9 cellular contexts compared by ENCODE assay signal in the genomic region with DNA sequence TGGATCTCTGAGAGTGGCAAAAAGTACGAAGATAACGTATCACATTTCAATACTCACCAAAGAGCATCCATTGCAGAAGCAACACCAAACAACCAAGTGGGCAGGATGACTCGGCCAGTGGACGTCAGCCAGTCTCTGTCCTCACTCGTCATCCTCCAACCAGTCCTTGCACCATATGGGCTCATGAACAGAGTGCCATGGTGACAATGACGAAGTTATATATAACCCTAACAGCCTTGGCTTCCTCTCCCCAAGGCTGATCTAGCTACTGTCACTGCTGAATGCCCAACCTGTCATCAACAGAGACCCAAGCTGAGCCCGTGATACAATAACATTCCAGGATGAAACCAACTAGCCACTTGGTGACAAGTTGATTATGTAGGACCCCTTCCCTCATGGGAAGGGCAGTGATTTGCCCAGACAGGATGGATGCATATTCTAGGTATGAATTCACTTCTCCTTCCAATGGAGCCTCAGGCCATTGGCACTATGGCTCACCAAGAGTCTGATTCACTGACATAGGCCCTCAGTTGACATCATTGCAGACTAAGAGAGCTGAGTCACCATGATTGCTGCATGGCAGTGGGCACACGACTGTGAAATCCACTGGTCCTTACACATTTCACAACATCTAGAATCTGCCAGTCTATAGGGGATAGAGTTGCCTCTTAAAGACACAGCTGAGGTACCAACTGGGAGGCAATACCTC. TPM values are rescaled to one million over a fixed set of nuclear protein-coding genes. Genes with fewer than 3 reads are reported as not detected.
DNase-seq lines count a peak whose midpoint lies in the region; ATAC-seq and TF ChIP-seq lines count a peak whose summit lies in the region.
"Had no signal": no experiment of that assay in that cellular context is flagged by ENCODE, and none has a peak within 500 bp of the region (broad histone marks: within the 10 kb centered on the region; RNA-seq: fewer than 3 reads in every experiment).

No MANE protein-coding gene starts in this region.

- H3K36me3 ChIP-seq in BLaER1 (no peaks in the 10 kb centered on the region), kidney epithelial cell (ENCODE audit: control insufficient read depth, insufficient read depth, low read length) (no peaks in the 10 kb centered on the region), stomach (no peaks in the 10 kb centered on the region)

- no peaks in the 10 kb centered on the region for H3K27me3 Mint-ChIP-seq in activated T-cell treated with anti-CD3 and anti-CD28 coated beads, Interleukin-2, amount 50 U/mL, for 72 hours (ENCODE audit: low read depth)

- H4K20me1 ChIP-seq in BLaER1 = peaks cover 16% of the 10 kb centered on the region

- H3K9ac ChIP-seq in BLaER1 = no peak overlapping the region

- H3K27ac ChIP-seq in BLaER1 (no peak overlapping the region; the same call in 1 of the 2 replicates), stomach (no peak overlapping the region)

- H3K27me3 ChIP-seq in BLaER1 (no peaks in the 10 kb centered on the region), kidney epithelial cell (ENCODE audit: control insufficient read depth, insufficient read depth, low read length) (no peaks in the 10 kb centered on the region), stomach (no peaks in the 10 kb centered on the region)

- peaks cover 90% of the 10 kb centered on the region for H3K4me1 Mint-ChIP-seq in activated T-cell treated with anti-CD3 and anti-CD28 coated beads, Interleukin-2, amount 50 U/mL, for 72 hours (ENCODE audit: low read depth)

- H3K4me3 ChIP-seq in BLaER1 (no peak overlapping the region), kidney epithelial cell (ENCODE audit: low read depth, low read length) (no peak overlapping the region), stomach (no peak overlapping the region)

- TF ChIP-seq POLR2A in stomach (IDR thresholded peaks at IDR 0.05) = no peak

- TF ChIP-seq EP300 in stomach (IDR thresholded peaks at IDR 0.05) = no peak

- peak; percentile 71 to 77 for ATAC-seq in activated T-cell treated with anti-CD3 and anti-CD28 coated beads, Interleukin-2, amount 50 U/mL, for 72 hours (replicated peaks in 1 of 2)
- no peak for ATAC-seq in GM21717 (IDR thresholded peaks at IDR 0.05; ENCODE audit: unreplicated experiment)
- ATAC-seq in HG03159 (IDR thresholded peaks at IDR 0.05; ENCODE audit: unreplicated experiment) = no peak
- ATAC-seq: right cardiac atrium had no signal

- H3K4me1 ChIP-seq in BLaER1 = peaks cover 94% of the 10 kb centered on the region
- peaks cover 14 to 58% (median 19%) of the 10 kb centered on the region in 4 donors for H3K4me1 ChIP-seq in stomach

- intact Hi-C loops in stomach (cut with DNase I; ENCODE audit: low total_unique reads) = no loop called here

- no peak overlapping the region for H3K27ac Mint-ChIP-seq in activated T-cell treated with anti-CD3 and anti-CD28 coated beads, Interleukin-2, amount 50 U/mL, for 72 hours

- 84 to 91% (median 90%) methylated on average over 8 of the region's 8 CpGs for WGBS in stomach, 5 donors

- H3K36me3 Mint-ChIP-seq in activated T-cell treated with anti-CD3 and anti-CD28 coated beads, Interleukin-2, amount 50 U/mL, for 72 hours (ENCODE audit: insufficient read depth in 2 of 2) = peaks cover 9 to 10% of the 10 kb centered on the region in 2 donors

- H3K4me3 Mint-ChIP-seq in activated T-cell treated with anti-CD3 and anti-CD28 coated beads, Interleukin-2, amount 50 U/mL, for 72 hours = peak overlapping the region in 1 of 2 donors; percentile 19

- no peak for TF ChIP-seq CTCF in kidney epithelial cell (IDR thresholded peaks at IDR 0.05; ENCODE audit: insufficient read depth, low read length, poor library complexity, severe bottlenecking)
- no peak for TF ChIP-seq CTCF in stomach (IDR thresholded peaks at IDR 0.05)

- H3K9me3 ChIP-seq in BLaER1 = no peaks in the 10 kb centered on the region; the same call in 1 of the 2 replicates
- H3K9me3 ChIP-seq in stomach = no peaks in the 10 kb centered on the region

- peak overlapping the region; percentile 88 for H3K4me2 ChIP-seq in BLaER1

- peaks cover 2 to 10% of the 10 kb centered on the region in 2 donors for H3K9me3 Mint-ChIP-seq in activated T-cell treated with anti-CD3 and anti-CD28 coated beads, Interleukin-2, amount 50 U/mL, for 72 hours

- DNase-seq in HT1080 (ENCODE audit: low read depth) (peak; percentile 92), kidney epithelial cell (ENCODE audit: low read depth) (peak; percentile 93), superior temporal gyrus (ENCODE audit: extremely low spot score) (no peak), stomach (no peak)
- DNase-seq in activated T-cell treated with anti-CD3 and anti-CD28 coated beads, Interleukin-2, amount 50 U/mL, for 72 hours = peak; percentile 61

RNA-seq across cellular contexts. Expression of a gene that starts 26.3 kb away (rescaled TPM):
- 65.0 and 86.7 TPM in 2 replicates for total RNA-seq in HT1080 (2014; rRNA removed; shearing (Covaris generic))
- 110 and 112 TPM in 2 replicates for polyA plus RNA-seq in HT1080 (2015; cell fraction: cytosol; rRNA removed)
- polyA plus RNA-seq in HT1080 (2015; cell fraction: nucleus; rRNA removed) = 81.6 and 86.9 TPM in 2 replicates
- total RNA-seq in activated T-cell treated with anti-CD3 and anti-CD28 coated beads, Interleukin-2, amount 50 U/mL, for 72 hours = 100 to 1,000 TPM; 102 to 104 TPM
- 71.7 and 80.6 TPM in 2 replicates for total RNA-seq in kidney epithelial cell
- total RNA-seq in stomach = 100 to 1,000 TPM in 1 of 5 donors, 10 to 100 TPM in 3, 1 to 10 TPM in 1; 6.4 to 149 (median 46.8) TPM
- polyA plus RNA-seq in stomach = 100 to 1,000 TPM in 1 of 3 donors, 10 to 100 TPM in 2; 27.5 to 177 (median 54.7) TPM

Comparison
In these comparisons a context has a peak if more than half of its experiments do, and no peak if none do; other contexts are left out.
1. DNase-seq: peak in HT1080 (single experiment), activated T-cell treated with anti-CD3 and anti-CD28 coated beads, Interleukin-2, amount 50 U/mL, for 72 hours (2 of 2) and kidney epithelial cell (single experiment); none in superior temporal gyrus (single experiment) and stomach (single experiment).
2. ATAC-seq: peak in activated T-cell treated with anti-CD3 and anti-CD28 coated beads, Interleukin-2, amount 50 U/mL, for 72 hours (2 of 2); none in GM21717 (single experiment) and HG03159 (single experiment).